Comparison of ENCODE assay signal across 16 cellular contexts in the genomic region with DNA sequence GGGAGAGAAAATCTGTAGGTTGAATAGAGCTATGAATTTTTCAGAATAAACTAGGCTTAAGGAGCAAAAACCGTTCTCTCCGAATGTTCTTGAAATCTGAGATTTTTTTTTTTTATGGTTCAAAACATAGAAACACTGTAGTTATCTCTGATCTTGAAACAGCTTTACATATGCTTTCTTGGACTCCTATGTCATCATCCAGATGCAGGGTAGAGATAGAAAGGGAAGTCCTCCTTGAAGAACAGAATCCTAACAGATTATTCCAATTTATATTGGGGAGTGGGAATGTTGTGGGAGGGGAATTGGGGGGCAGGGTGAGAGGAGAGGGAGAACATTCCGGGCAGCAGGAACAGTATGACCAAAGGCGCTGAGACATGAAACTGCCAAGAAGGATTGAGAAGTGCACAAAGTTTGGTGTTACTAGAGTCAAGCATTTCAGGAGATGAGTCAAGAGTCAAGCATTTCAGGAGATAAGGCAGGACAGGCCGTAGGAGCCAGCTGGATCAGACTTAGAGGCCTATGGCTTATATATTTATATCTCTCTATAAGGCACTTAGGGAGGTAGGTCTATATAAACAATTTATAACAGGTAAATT. TPM values are rescaled to one million over a fixed set of nuclear protein-coding genes. Genes with fewer than 3 reads are reported as not detected.
DNase-seq lines count a peak whose midpoint lies in the region; ATAC-seq and TF ChIP-seq lines count a peak whose summit lies in the region.
"Had no signal": no experiment of that assay in that cellular context is flagged by ENCODE, and none has a peak within 500 bp of the region (broad histone marks: within the 10 kb centered on the region; RNA-seq: fewer than 3 reads in every experiment).

No MANE protein-coding gene starts in this region.

- H3K4me2 ChIP-seq in mammary epithelial cell (ENCODE audit: insufficient read depth, low read depth, low read length), result no peak overlapping the region

- in situ Hi-C loops in ACHN (cut with HindIII; ENCODE audit: low pct_ligation_motif_present, low pct_unique_long_range_greater_than_20kb, low sequenced_read_pairs) (no loop called here), mammary epithelial cell (cut with MboI; ENCODE audit: low sequenced_read_pairs in 2 of 2) (no loop called here)

- dilution Hi-C loops in mammary epithelial cell (cut with HindIII; ENCODE audit: low sequenced_read_pairs), result no loop called here

- CTCF ChIA-PET in mammary epithelial cell (lab: Charles Lee; ENCODE audit: low non-redundant PET), result interaction anchor here (0.7 kb wide), 1 partner anchor 244 kb away, joined by 7 read pairs; no protein-coding TSS in a partner anchor
- CTCF ChIA-PET in activated CD4-positive, alpha-beta T cell treated with anti-CD3 and anti-CD28 coated beads, Interleukin-2, amount 10 ng/mL, durations not matched to agents 7 days and 5 days (lab: Charles Lee), result interaction anchor here (0.6 kb wide), 1 partner anchor 30 kb away, joined by 3 read pairs; no protein-coding TSS in a partner anchor

- no peak overlapping the region for H3K4me3 ChIP-seq in mammary epithelial cell (replicated peaks in 1 of 3; ENCODE audit: insufficient read depth in 1 of 3, low read depth in 2 of 3, low read length in 3 of 3)
- H3K4me3 ChIP-seq: psoas muscle, thoracic aorta had no signal

- no peaks in the 10 kb centered on the region for H3K9me3 ChIP-seq in mammary epithelial cell (replicated peaks; ENCODE audit: insufficient read depth, low read length)
- H3K9me3 ChIP-seq: psoas muscle, thoracic aorta had no signal

- peaks cover 31% of the 10 kb centered on the region for H3K27me3 Mint-ChIP-seq in activated CD4-positive, alpha-beta T cell treated with anti-CD3 and anti-CD28 coated beads, Interleukin-2, amount 10 ng/mL, durations not matched to agents 7 days and 5 days
- H3K27me3 Mint-ChIP-seq: dendritic cell treated with granulocyte-macrophage colony-stimulating factor and Interleukin-4, amounts not matched to agents 40 ng/mL and 50 ng/mL, for 4 days had no signal

- ATAC-seq in GM18520 (IDR thresholded peaks at IDR 0.05; ENCODE audit: unreplicated experiment), result no peak
- ATAC-seq: activated T-cell treated with anti-CD3 and anti-CD28 coated beads, Interleukin-2, amount 50 U/mL, for 4 hours had no signal

- peaks cover 40% of the 10 kb centered on the region for H3K79me2 ChIP-seq in mammary epithelial cell (ENCODE audit: insufficient read depth, low read length)

- WGBS in mammary epithelial cell (ENCODE audit: low coverage, missing lambda C conversion rate), result 65% methylated on average over 5 of the region's 5 CpGs

- H3K27me3 ChIP-seq in mammary epithelial cell (ENCODE audit: insufficient read depth, low read length), result no peaks in the 10 kb centered on the region

- no peak for TF ChIP-seq CTCF in mammary epithelial cell (conservative IDR thresholded peaks at IDR 0.05 in 1 of 2, IDR thresholded peaks at IDR 0.05 in 1 of 2; ENCODE audit: extremely low read depth in 1 of 2, insufficient read depth in 1 of 2, low read depth in 1 of 2, low read length in 2 of 2)

- no peaks in the 10 kb centered on the region for H3K36me3 ChIP-seq in mammary epithelial cell (ENCODE audit: insufficient read depth, low read length)
- H3K36me3 ChIP-seq: thoracic aorta had no signal

- POLR2A ChIA-PET in activated CD4-positive, alpha-beta T cell treated with anti-CD3 and anti-CD28 coated beads, Interleukin-2, amount 10 ng/mL, durations not matched to agents 7 days and 5 days (lab: Charles Lee), result no interaction called here

- DNase-seq in ACHN, result peak; percentile 18
- DNase-seq in M059J (ENCODE audit: low read depth), result peak; percentile 78
- DNase-seq in mammary epithelial cell, result peak; percentile 37
- DNase-seq in islet precursor cell, result peak; percentile 76
- no peak for DNase-seq in activated CD4-positive, alpha-beta T cell treated with anti-CD3 and anti-CD28 coated beads, Interleukin-2, amount 10 ng/mL, durations not matched to agents 7 days and 5 days
- DNase-seq in NCI-H146 treated with DMSO at 0.1 percent for 48 hours (lab: John Stamatoyannopoulos, UW; ENCODE audit: unreplicated experiment), result no peak
- no peak for DNase-seq in NCI-H69 (lab: John Stamatoyannopoulos, UW)
- DNase-seq: activated CD4-positive, alpha-beta T cell treated with anti-CD3 and anti-CD28 coated beads, Interleukin-2, amount 10 ng/mL, durations not matched to agents 24 days and 14 days; activated T-cell treated with anti-CD3 and anti-CD28 coated beads, Interleukin-2, amount 50 U/mL, for 4 hours; NCI-H1417 treated with DMSO at 0.1 percent for 48 hours; NCI-H524 treated with DMSO at 0.1 percent for 48 hours; psoas muscle; T-helper 9 cell had no signal

- H3K9ac ChIP-seq in mammary epithelial cell (ENCODE audit: insufficient read depth, low read length), result no peak overlapping the region

- H2AFZ ChIP-seq in mammary epithelial cell (ENCODE audit: low read depth, low read length), result no peak overlapping the region

- H4K20me1 ChIP-seq in mammary epithelial cell (ENCODE audit: insufficient read depth, low read length), result no peaks in the 10 kb centered on the region

- H3K4me1 ChIP-seq in mammary epithelial cell (ENCODE audit: insufficient read depth, low read length), result peaks cover 21% of the 10 kb centered on the region

- no peaks in the 10 kb centered on the region for H3K4me1 Mint-ChIP-seq in activated CD4-positive, alpha-beta T cell treated with anti-CD3 and anti-CD28 coated beads, Interleukin-2, amount 10 ng/mL, durations not matched to agents 7 days and 5 days
- H3K4me1 Mint-ChIP-seq: activated CD4-positive, alpha-beta T cell treated with anti-CD3 and anti-CD28 coated beads, Interleukin-2, amount 10 ng/mL, durations not matched to agents 24 days and 14 days had no signal

- intact Hi-C loops in mammary epithelial cell (cut with micrococcal nuclease), result no loop called here

- no peak overlapping the region for H3K27ac Mint-ChIP-seq in activated CD4-positive, alpha-beta T cell treated with anti-CD3 and anti-CD28 coated beads, Interleukin-2, amount 10 ng/mL, durations not matched to agents 7 days and 5 days
- H3K27ac Mint-ChIP-seq: activated CD4-positive, alpha-beta T cell treated with anti-CD3 and anti-CD28 coated beads, Interleukin-2, amount 10 ng/mL, durations not matched to agents 24 days and 14 days; dendritic cell treated with granulocyte-macrophage colony-stimulating factor and Interleukin-4, amounts not matched to agents 40 ng/mL and 50 ng/mL, for 4 days had no signal

- H3K4me3 Mint-ChIP-seq in activated CD4-positive, alpha-beta T cell treated with anti-CD3 and anti-CD28 coated beads, Interleukin-2, amount 10 ng/mL, durations not matched to agents 7 days and 5 days, result no peak overlapping the region
- H3K4me3 Mint-ChIP-seq: activated CD4-positive, alpha-beta T cell treated with anti-CD3 and anti-CD28 coated beads, Interleukin-2, amount 10 ng/mL, durations not matched to agents 24 days and 14 days; activated T-cell treated with anti-CD3 and anti-CD28 coated beads, Interleukin-2, amount 50 U/mL, for 4 hours; dendritic cell treated with granulocyte-macrophage colony-stimulating factor and Interleukin-4, amounts not matched to agents 40 ng/mL and 50 ng/mL, for 4 days had no signal

- H3K36me3 Mint-ChIP-seq in activated CD4-positive, alpha-beta T cell treated with anti-CD3 and anti-CD28 coated beads, Interleukin-2, amount 10 ng/mL, durations not matched to agents 7 days and 5 days (ENCODE audit: low read depth), result no peaks in the 10 kb centered on the region

- no peaks in the 10 kb centered on the region for H3K9me3 Mint-ChIP-seq in activated CD4-positive, alpha-beta T cell treated with anti-CD3 and anti-CD28 coated beads, Interleukin-2, amount 10 ng/mL, durations not matched to agents 7 days and 5 days
- H3K9me3 Mint-ChIP-seq: activated CD4-positive, alpha-beta T cell treated with anti-CD3 and anti-CD28 coated beads, Interleukin-2, amount 10 ng/mL, durations not matched to agents 24 days and 14 days; activated T-cell treated with anti-CD3 and anti-CD28 coated beads, Interleukin-2, amount 50 U/mL, for 4 hours; dendritic cell treated with granulocyte-macrophage colony-stimulating factor and Interleukin-4, amounts not matched to agents 40 ng/mL and 50 ng/mL, for 4 days had no signal

- no TSS peak for BruUV-seq in mammary epithelial cell (replicated peaks; lab: Mats Ljungman, UMichigan)

- H3K27ac ChIP-seq in mammary epithelial cell (ENCODE audit: insufficient read depth, low read depth, low read length), result no peak overlapping the region
- H3K27ac ChIP-seq: psoas muscle, thoracic aorta had no signal

RNA-seq across cellular contexts. Expression of a gene that starts 21.9 kb away (rescaled TPM):
- 11.6 and 19.4 TPM in 2 replicates for total RNA-seq in M059J (2014; rRNA removed; shearing (Covaris generic))
- 1 to 10 TPM; 5.8 to 7.0 TPM for total RNA-seq in mammary epithelial cell
- polyA plus RNA-seq in mammary epithelial cell, result 3.6 TPM
- polyA minus RNA-seq in mammary epithelial cell, result not detected
- under 1 TPM; 0.07 to 0.08 TPM for total RNA-seq in activated CD4-positive, alpha-beta T cell treated with anti-CD3 and anti-CD28 coated beads, Interleukin-2, amount 10 ng/mL, durations not matched to agents 7 days and 5 days
- total RNA-seq: activated CD4-positive, alpha-beta T cell treated with anti-CD3 and anti-CD28 coated beads, Interleukin-2, amount 10 ng/mL, durations not matched to agents 24 days and 14 days had no signal

Comparison
In these comparisons a context has a peak if more than half of its experiments do, and no peak if none do; other contexts are left out.
1. DNase-seq: peak in ACHN (single experiment), M059J (single experiment), mammary epithelial cell (single experiment) and islet precursor cell (single experiment); none in activated CD4-positive, alpha-beta T cell treated with anti-CD3 and anti-CD28 coated beads, Interleukin-2, amount 10 ng/mL, durations not matched to agents 7 days and 5 days (single experiment), NCI-H146 treated with DMSO at 0.1 percent for 48 hours (single experiment) and NCI-H69 (single experiment).
2. RNA of a gene that starts 21.9 kb away (total RNA-seq): 11.6 to 19.4 TPM in M059J and 5.8 to 7.0 TPM in mammary epithelial cell; 0.07 to 0.08 TPM in activated CD4-positive, alpha-beta T cell treated with anti-CD3 and anti-CD28 coated beads, Interleukin-2, amount 10 ng/mL, durations not matched to agents 7 days and 5 days; every median in the first group is over 4 times any median in the second.